In genomic region chr2:217886720-217887309, GRCh38 we compare ENCODE assay signal across 1 cellular context.
TF ChIP-seq lines count a peak whose summit lies in the region.

No MANE protein-coding gene starts in this region.

TF ChIP-seq in GM12878, 131 proteins besides CTCF, POLR2A, EP300 and RAD21 (continued from another document):
- no peak for TF ChIP-seq SUPT20H (IDR thresholded peaks at IDR 0.05; ENCODE audit: borderline replicate concordance, control insufficient read depth, low read depth, low read length)
